Comparison of ENCODE assay signal across 8 cellular contexts in genomic region chr9:66269783-66270182, GRCh38.
A peak's percentile ranks its signal among the peaks of the same experiment; 100 is the strongest.
DNase-seq lines count a peak whose midpoint lies in the region; ATAC-seq and TF ChIP-seq lines count a peak whose summit lies in the region.
"Not testable (repeated sequence)": the region's sequence is repeated elsewhere in the genome, so short reads cannot be mapped to it uniquely, and the experiment has no call there.

No MANE protein-coding gene starts in this region.

- H3K4me3 ChIP-seq in GM23248 = peak overlapping the region; percentile 80
- peak overlapping the region; percentile 56 to 82 (median 61) for H3K4me3 ChIP-seq in breast epithelium
- peak overlapping the region; percentile 4 to 68 (median 60) for H3K4me3 ChIP-seq in heart right ventricle
- H3K4me3 ChIP-seq in upper lobe of right lung = peak overlapping the region; percentile 54

- peak overlapping the region; percentile 96 for H2AFZ ChIP-seq in GM23248

- peak overlapping the region; percentile 88 for H3K27ac ChIP-seq in GM23248
- H3K27ac ChIP-seq in breast epithelium = peak overlapping the region; percentile 80 to 93
- H3K27ac ChIP-seq in heart right ventricle = peak overlapping the region in 9 of 10 donors; percentile 58 to 87 (median 81)
- H3K27ac ChIP-seq in upper lobe of right lung = peak overlapping the region; percentile 76

- H3K9me3 ChIP-seq in GM23248 (ENCODE audit: low read depth); breast epithelium; heart right ventricle; upper lobe of right lung: not testable (repeated sequence)

- not testable (repeated sequence) for H3K9me3 Mint-ChIP-seq in T-helper 1 cell treated with Interleukin-12 subunit alpha and Interleukin-12 subunit beta and Interleukin-4 antibody, amounts not matched to agents 30 μg/mL and 1 μg/mL, for 36 hours; neural crest cell

- not testable (repeated sequence) for H3K36me3 ChIP-seq in GM23248 (ENCODE audit: low read depth); breast epithelium; heart right ventricle; upper lobe of right lung

- TF ChIP-seq POLR2A in breast epithelium (IDR thresholded peaks at IDR 0.05) = peak; percentile 24

- H3K27me3 ChIP-seq in GM23248 (replicated peaks; ENCODE audit: insufficient read depth); breast epithelium; heart right ventricle; upper lobe of right lung: not testable (repeated sequence)

- peak overlapping the region; percentile 99 for H3K27ac Mint-ChIP-seq in T-helper 1 cell treated with Interleukin-12 subunit alpha and Interleukin-12 subunit beta and Interleukin-4 antibody, amounts not matched to agents 30 μg/mL and 1 μg/mL, for 36 hours
- H3K27ac Mint-ChIP-seq in neural crest cell (ENCODE audit: unreplicated experiment) = not testable (repeated sequence)

- H3K4me2 ChIP-seq in GM23248 (ENCODE audit: unreplicated experiment) = peak overlapping the region; percentile 65

- peak overlapping the region; percentile 94 for H3K9ac ChIP-seq in GM23248

- peak overlapping the region; percentile 100 for H3K4me3 Mint-ChIP-seq in T-helper 1 cell treated with Interleukin-12 subunit alpha and Interleukin-12 subunit beta and Interleukin-4 antibody, amounts not matched to agents 30 μg/mL and 1 μg/mL, for 36 hours
- not testable (repeated sequence) for H3K4me3 Mint-ChIP-seq in neural crest cell

- H4K20me1 ChIP-seq in GM23248 (ENCODE audit: insufficient read depth) = not testable (repeated sequence)

- H3K4me1 ChIP-seq in GM23248 (ENCODE audit: insufficient read depth); breast epithelium; heart right ventricle; upper lobe of right lung: not testable (repeated sequence)

- TF ChIP-seq CTCF in breast epithelium (IDR thresholded peaks at IDR 0.05); heart right ventricle (IDR thresholded peaks at IDR 0.05); neural crest cell (conservative IDR thresholded peaks at IDR 0.05); upper lobe of right lung (IDR thresholded peaks at IDR 0.05): not testable (repeated sequence)

- H3K9me2 ChIP-seq in GM23248 (ENCODE audit: insufficient read depth) = not testable (repeated sequence)

- 1 to 4% methylated on average over 13 to 37 of the region's 42 CpGs for WGBS in GM23248 (ENCODE audit: low coverage in 1 of 2, low lambda C conversion rate in 2 of 2, missing lambda C conversion rate in 2 of 2), 2 experiments
- 0 to 5% methylated on average over 34 to 35 of the region's 42 CpGs for WGBS in heart right ventricle, 2 donors

- peak; percentile 71 to 89 (median 82) for ATAC-seq in heart right ventricle
- ATAC-seq in upper lobe of right lung = peak; percentile 65

- not testable (repeated sequence) for H3K36me3 Mint-ChIP-seq in T-helper 1 cell treated with Interleukin-12 subunit alpha and Interleukin-12 subunit beta and Interleukin-4 antibody, amounts not matched to agents 30 μg/mL and 1 μg/mL, for 36 hours (ENCODE audit: low read depth); neural crest cell (ENCODE audit: low read depth)

- H3K27me3 Mint-ChIP-seq in T-helper 1 cell treated with Interleukin-12 subunit alpha and Interleukin-12 subunit beta and Interleukin-4 antibody, amounts not matched to agents 30 μg/mL and 1 μg/mL, for 36 hours (ENCODE audit: low read depth); neural crest cell (ENCODE audit: low read depth): not testable (repeated sequence)

- DNase-seq in GM23248 = not testable (repeated sequence)
- DNase-seq in activated T-cell treated with anti-CD3 and anti-CD28 coated beads for 48 hours (ENCODE audit: low read depth) = peak; percentile 71
- DNase-seq in breast epithelium (ENCODE audit: low spot score in 2 of 2) = peak; percentile 73 to 80
- peak; percentile 67 to 86 for DNase-seq in heart right ventricle
- peak; percentile 14 for DNase-seq in neural crest cell (ENCODE audit: low read depth, low spot score)
- peak; percentile 38 to 47 for DNase-seq in stimulated activated CD4-positive, alpha-beta T cell treated with anti-CD3 and anti-CD28 coated beads, Interleukin-4, amount 100 ng/mL, for 48 hours (ENCODE audit: low read depth in 2 of 2)
- peak; percentile 94 for DNase-seq in upper lobe of right lung

- H3F3A ChIP-seq in GM23248 (ENCODE audit: insufficient read depth) = not testable (repeated sequence)

- H3K79me2 ChIP-seq in GM23248 (ENCODE audit: insufficient read depth) = not testable (repeated sequence)

- intact Hi-C loops in breast epithelium (cut with DNase I; ENCODE audit: low total_unique reads); heart right ventricle (cut with DNase I); upper lobe of right lung (cut with DNase I): not testable (repeated sequence)

- H3K4me1 Mint-ChIP-seq in T-helper 1 cell treated with Interleukin-12 subunit alpha and Interleukin-12 subunit beta and Interleukin-4 antibody, amounts not matched to agents 30 μg/mL and 1 μg/mL, for 36 hours (ENCODE audit: low read depth); neural crest cell: not testable (repeated sequence)

- in situ Hi-C loops in GM23248 (cut with MboI) = not testable (repeated sequence)
